ENCODE assay signal across 9 cellular contexts in the genomic region with DNA sequence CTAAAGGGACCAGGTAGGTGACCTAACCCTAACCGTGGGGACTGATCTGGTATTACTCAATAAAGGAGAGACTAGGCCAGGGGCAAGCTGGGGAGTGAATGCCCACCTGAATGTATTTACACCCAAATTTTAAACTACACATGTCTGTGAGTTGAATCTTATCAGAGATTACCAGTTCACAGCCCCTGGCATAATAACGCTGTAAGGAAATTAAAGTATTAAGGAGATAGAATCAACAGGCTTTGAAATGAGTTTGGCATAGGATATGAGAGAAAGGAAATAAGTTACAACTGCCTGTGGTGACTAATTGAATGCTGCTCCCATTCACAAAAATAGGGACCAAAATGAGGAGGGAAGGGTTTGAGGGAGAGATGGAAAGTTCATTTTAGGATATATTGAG.
"Had no signal": no experiment of that assay in that cellular context is flagged by ENCODE, and none has a peak within 500 bp of the region (broad histone marks: within the 10 kb centered on the region; RNA-seq: fewer than 3 reads in every experiment).

No MANE protein-coding gene starts in this region.

- H3K4me3 ChIP-seq: GM23248, HAP-1, K562 had no signal

- ATAC-seq: HCT116, K562 had no signal

- H3K9ac ChIP-seq: GM23248 had no signal

- H2AFZ ChIP-seq: GM23248 had no signal

- H3K36me3 ChIP-seq: HAP-1 had no signal

- FAIRE-seq: HTR-8/SVneo, K562 had no signal

- H3K4me1 ChIP-seq: HAP-1 had no signal

- H3K9me3 ChIP-seq: HAP-1 had no signal

- DNase-seq: GM23248, GOT3, H7, HFFc6, IMR-90 had no signal

- H3K27ac ChIP-seq: GM23248 had no signal
